ENCODE assay signal across 10 cellular contexts in genomic region chr11:551131-551530, GRCh38. TPM values are rescaled to one million over a fixed set of nuclear protein-coding genes. Genes with fewer than 3 reads are reported as not detected.
"Had no signal": no experiment of that assay in that cellular context is flagged by ENCODE, and none has a peak within 500 bp of the region (broad histone marks: within the 10 kb centered on the region; RNA-seq: fewer than 3 reads in every experiment).

No MANE protein-coding gene starts in this region.

- H3K27ac ChIP-seq: GM23248, HL-60 had no signal

- H3K9me3 ChIP-seq: HAP-1 had no signal

- H3K4me3 ChIP-seq: GM23248, HAP-1 had no signal

- H3K36me3 ChIP-seq: HAP-1 had no signal

- H2AFZ ChIP-seq: GM23248 had no signal

- DNase-seq: GM23248, GOT3, H7, HFFc6, IMR-90, KBM-7 had no signal

- ATAC-seq: HCT116 had no signal

- H3K9ac ChIP-seq: GM23248 had no signal

RNA-seq across cellular contexts. Expression of gene LRRC56, which starts 13.8 kb away (rescaled TPM):
- total RNA-seq: HT1080 had no signal
